9 cellular contexts compared by ENCODE assay signal in genomic region chr4:40656221-40656863, GRCh38. TPM values are rescaled to one million over a fixed set of nuclear protein-coding genes. Genes with fewer than 3 reads are reported as not detected.
DNase-seq lines count a peak whose midpoint lies in the region; ATAC-seq, FAIRE-seq and TF ChIP-seq lines count a peak whose summit lies in the region.
"Had no signal": no experiment of that assay in that cellular context is flagged by ENCODE, and none has a peak within 500 bp of the region (broad histone marks: within the 10 kb centered on the region; RNA-seq: fewer than 3 reads in every experiment).

No MANE protein-coding gene starts in this region.

- CTCF ChIA-PET in GM10248 (lab: Yijun Ruan, JAX): interaction anchor here (1.0 to 2.0 kb wide), 5 partner anchors 16 to 339 kb away, joined by 3 to 5 read pairs (median 3); no protein-coding TSS in a partner anchor
- CTCF ChIA-PET in PC-9 (lab: Charles Lee): no interaction called here

- no peak overlapping the region for H3K4me2 ChIP-seq in PC-9

- H3K9me3 ChIP-seq in PC-9 (ENCODE audit: insufficient read depth, low read depth) (no peaks in the 10 kb centered on the region), suprapubic skin (no peaks in the 10 kb centered on the region)

- no peak overlapping the region for H2AFZ ChIP-seq in PC-9

- no peak for FAIRE-seq in urothelium cell line (lab: Jason Lieb, UNC)
- FAIRE-seq: endothelial cell of umbilical vein had no signal

- no peak for TF ChIP-seq EP300 in suprapubic skin (IDR thresholded peaks at IDR 0.05)

- DNase-seq in NCI-H82 treated with DMSO at 0.1 percent for 48 hours (lab: John Stamatoyannopoulos, UW; ENCODE audit: unreplicated experiment) (peak; percentile 44), GM10248 (ENCODE audit: extremely low spot score) (no peak), PC-9 (no peak), urothelium cell line (ENCODE audit: low spot score) (no peak), suprapubic skin (ENCODE audit: low spot score in 2 of 2) (no peak)

- 88% methylated on average over 9 of the region's 9 CpGs for WGBS in suprapubic skin

- peaks cover 11% of the 10 kb centered on the region for H3F3A ChIP-seq in PC-9 (ENCODE audit: insufficient read depth, low read depth)

- peak; percentile 86 for ATAC-seq in GM19438 (IDR thresholded peaks at IDR 0.05; ENCODE audit: low read depth, unreplicated experiment)
- peak; percentile 76 for ATAC-seq in HG03039 (IDR thresholded peaks at IDR 0.05; ENCODE audit: unreplicated experiment)

- POLR2A ChIA-PET in GM10248 (lab: Yijun Ruan, JAX): no interaction called here
- POLR2A ChIA-PET in PC-9 (lab: Charles Lee; ENCODE audit: unreplicated experiment): no interaction called here

- peaks cover 13% of the 10 kb centered on the region for H3K4me1 ChIP-seq in PC-9 (replicated peaks; ENCODE audit: insufficient read depth)
- no peaks in the 10 kb centered on the region for H3K4me1 ChIP-seq in suprapubic skin

- TF ChIP-seq POLR2A in suprapubic skin (IDR thresholded peaks at IDR 0.05): no peak

- H3K27me3 ChIP-seq in PC-9 (ENCODE audit: insufficient read depth, low read depth) (no peaks in the 10 kb centered on the region), suprapubic skin (no peaks in the 10 kb centered on the region)

- intact Hi-C loops in PC-9 (cut with micrococcal nuclease; ENCODE audit: unreplicated experiment): no loop called here

- H3K4me3 ChIP-seq in GM12875 (ENCODE audit: low read depth, low read length) (peak overlapping the region; percentile 24), PC-9 (no peak overlapping the region), suprapubic skin (no peak overlapping the region)

- H3K9me2 ChIP-seq in PC-9 (ENCODE audit: insufficient read depth): no peaks in the 10 kb centered on the region

- TF ChIP-seq CTCF in GM12875 (IDR thresholded peaks at IDR 0.05; ENCODE audit: borderline replicate concordance, insufficient read depth, low read depth, low read length) (no peak), GM10248 (IDR thresholded peaks at IDR 0.05; ENCODE audit: control extremely low read depth, extremely low read depth, low read depth, missing control alignments) (no peak), PC-9 (conservative IDR thresholded peaks at IDR 0.05) (no peak), suprapubic skin (IDR thresholded peaks at IDR 0.05) (no peak)

- BruUV-seq in PC-9 (replicated peaks; lab: Mats Ljungman, UMichigan): no TSS peak

- no peaks in the 10 kb centered on the region for H3K36me3 ChIP-seq in PC-9 (ENCODE audit: low read depth)
- H3K36me3 ChIP-seq in suprapubic skin: no peaks in the 10 kb centered on the region

- H4K20me1 ChIP-seq in PC-9 (ENCODE audit: insufficient read depth): no peaks in the 10 kb centered on the region

- H3K79me2 ChIP-seq in PC-9 (ENCODE audit: low read depth): no peaks in the 10 kb centered on the region

- H3K27ac ChIP-seq in PC-9 (no peak overlapping the region), suprapubic skin (no peak overlapping the region)

RNA-seq across cellular contexts. Expression of gene RBM47, which starts 26.7 kb away (rescaled TPM):
- total RNA-seq in PC-9 (2021) (78.0 and 79.0 TPM in 2 replicates), suprapubic skin (100 to 1,000 TPM in 1 of 4 donors, 10 to 100 TPM in 3; 40.2 to 286 (median 47.4) TPM)
- total RNA-seq: endothelial cell of umbilical vein had no signal
